1 cellular context compared by ENCODE assay signal in the genomic region with DNA sequence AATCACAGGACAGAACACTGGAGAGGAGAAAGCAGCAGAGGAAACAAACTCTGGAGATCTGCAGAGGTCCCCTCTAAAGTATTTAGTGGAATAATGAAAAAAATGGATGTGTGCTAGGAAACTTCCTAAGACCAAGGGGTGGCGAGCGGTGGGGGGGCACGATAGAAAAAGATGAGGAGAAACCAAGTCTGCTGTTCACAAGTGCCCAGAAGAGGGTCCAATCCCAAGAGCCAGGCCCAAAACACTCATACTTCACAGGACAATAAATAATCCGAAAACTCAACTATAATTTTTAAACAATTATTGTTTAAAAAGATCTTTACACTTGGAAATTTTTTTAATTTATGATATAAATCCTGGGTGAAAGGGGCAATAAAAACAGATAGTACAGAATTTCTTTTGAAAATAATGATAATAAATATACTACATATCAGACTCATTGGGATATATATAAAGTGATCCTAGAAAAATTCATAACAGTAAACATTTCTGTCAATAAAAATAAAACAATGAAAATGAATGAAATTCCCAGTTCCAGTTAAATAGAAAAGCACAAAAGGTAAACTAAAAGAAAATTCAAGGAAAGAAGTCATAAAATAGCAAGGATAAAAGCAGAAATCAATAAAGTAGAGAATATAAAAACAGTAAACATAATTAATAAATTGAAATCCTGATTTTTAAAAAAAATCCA.
TF ChIP-seq lines count a peak whose summit lies in the region.
"Not testable (repeated sequence)": the region's sequence is repeated elsewhere in the genome, so short reads cannot be mapped to it uniquely, and the experiment has no call there.

No MANE protein-coding gene starts in this region.

TF ChIP-seq in K562, 482 proteins besides CTCF, POLR2A, EP300 and RAD21 (continued from another document):
- TF ChIP-seq, protein P1, sequence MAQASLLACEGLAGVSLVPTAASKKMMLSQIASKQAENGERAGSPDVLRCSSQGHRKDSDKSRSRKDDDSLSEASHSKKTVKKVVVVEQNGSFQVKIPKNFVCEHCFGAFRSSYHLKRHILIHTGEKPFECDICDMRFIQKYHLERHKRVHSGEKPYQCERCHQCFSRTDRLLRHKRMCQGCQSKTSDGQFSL (CRISPR knock-in tag; IDR thresholded peaks at IDR 0.05): not testable (repeated sequence)
- TF ChIP-seq, protein P1 (tag; IDR thresholded peaks at IDR 0.05): peak in 1 of 2 experiments; percentile 70; a peak in 1 of 4 replicates
- TF ChIP-seq, protein P2, sequence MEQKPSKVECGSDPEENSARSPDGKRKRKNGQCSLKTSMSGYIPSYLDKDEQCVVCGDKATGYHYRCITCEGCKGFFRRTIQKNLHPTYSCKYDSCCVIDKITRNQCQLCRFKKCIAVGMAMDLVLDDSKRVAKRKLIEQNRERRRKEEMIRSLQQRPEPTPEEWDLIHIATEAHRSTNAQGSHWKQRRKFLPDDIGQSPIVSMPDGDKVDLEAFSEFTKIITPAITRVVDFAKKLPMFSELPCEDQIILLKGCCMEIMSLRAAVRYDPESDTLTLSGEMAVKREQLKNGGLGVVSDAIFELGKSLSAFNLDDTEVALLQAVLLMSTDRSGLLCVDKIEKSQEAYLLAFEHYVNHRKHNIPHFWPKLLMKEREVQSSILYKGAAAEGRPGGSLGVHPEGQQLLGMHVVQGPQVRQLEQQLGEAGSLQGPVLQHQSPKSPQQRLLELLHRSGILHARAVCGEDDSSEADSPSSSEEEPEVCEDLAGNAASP (IDR thresholded peaks at IDR 0.05): peak; percentile 30; the same call in 1 of the 2 replicates
- TF ChIP-seq TFAM (CRISPR knock-in tag; conservative IDR thresholded peaks at IDR 0.05): 0 out of 2 replicates have a peak, but pooled peaks have one; percentile 73
- TF ChIP-seq TAF9B (IDR thresholded peaks at IDR 0.05; ENCODE audit: partially characterized antibody): peak; percentile 45
- TF ChIP-seq LARP7 (IDR thresholded peaks at IDR 0.05): 0 out of 2 replicates have a peak, but pooled peaks have one; percentile 28
- peak in 1 of 2 experiments; percentile 60 for TF ChIP-seq NCOA2 (IDR thresholded peaks at IDR 0.05; ENCODE audit: partially characterized antibody in 2 of 2)
